ENCODE assay signal across 11 cellular contexts in genomic region chr15:90924375-90924774, GRCh38. TPM values are rescaled to one million over a fixed set of nuclear protein-coding genes. Genes with fewer than 3 reads are reported as not detected.
A peak's percentile ranks its signal among the peaks of the same experiment; 100 is the strongest.
DNase-seq lines count a peak whose midpoint lies in the region; ATAC-seq and TF ChIP-seq lines count a peak whose summit lies in the region.
"Had no signal": no experiment of that assay in that cellular context is flagged by ENCODE, and none has a peak within 500 bp of the region (broad histone marks: within the 10 kb centered on the region; RNA-seq: fewer than 3 reads in every experiment).

No MANE protein-coding gene starts in this region.

- no peaks in the 10 kb centered on the region for H4K20me1 ChIP-seq in neural progenitor cell (ENCODE audit: low read depth)

- H2AFZ ChIP-seq in neural progenitor cell (replicated peaks): no peak overlapping the region

- no peaks in the 10 kb centered on the region for H3K36me3 ChIP-seq in neural progenitor cell

- H3K4me3 Mint-ChIP-seq in activated T-cell treated with anti-CD3 and anti-CD28 coated beads, Interleukin-2, amount 50 U/mL, for 24 hours: no peak overlapping the region
- no peak overlapping the region for H3K4me3 Mint-ChIP-seq in neural progenitor cell
- H3K4me3 Mint-ChIP-seq: activated naive CD4-positive, alpha-beta T cell treated with anti-CD3 and anti-CD28 coated beads, Interleukin-2, amount 50 U/mL, for 24 hours had no signal

- H3K27ac ChIP-seq in neural progenitor cell: no peak overlapping the region
- H3K27ac ChIP-seq: left lung had no signal

- no peaks in the 10 kb centered on the region for H3K9me3 Mint-ChIP-seq in activated T-cell treated with anti-CD3 and anti-CD28 coated beads, Interleukin-2, amount 50 U/mL, for 24 hours
- no peaks in the 10 kb centered on the region for H3K9me3 Mint-ChIP-seq in neural progenitor cell
- H3K9me3 Mint-ChIP-seq: activated naive CD4-positive, alpha-beta T cell treated with anti-CD3 and anti-CD28 coated beads, Interleukin-2, amount 50 U/mL, for 24 hours had no signal

- H3K4me2 ChIP-seq in neural progenitor cell: no peak overlapping the region

- DNase-seq in activated T-cell treated with anti-CD3 and anti-CD28 coated beads, Interleukin-2, amount 50 U/mL, for 24 hours: no peak
- no peak for DNase-seq in activated T-cell treated with anti-CD3 and anti-CD28 coated beads, Interleukin-2, amount 50 U/mL, for 1 hour
- DNase-seq in neural progenitor cell (ENCODE audit: low spot score) (no peak), NCI-H510A treated with DMSO at 0.1 percent for 48 hours (lab: John Stamatoyannopoulos, UW) (no peak), globus pallidus (ENCODE audit: low spot score) (no peak)
- DNase-seq: ACHN, left lung, NCI-H1092 treated with DMSO at 0.1 percent for 48 hours, SIG-M5 had no signal

- H3K9ac ChIP-seq in neural progenitor cell: no peak overlapping the region

- peaks cover 10% of the 10 kb centered on the region for H3F3A ChIP-seq in neural progenitor cell (ENCODE audit: low read depth)

- H3K4me1 Mint-ChIP-seq in activated T-cell treated with anti-CD3 and anti-CD28 coated beads, Interleukin-2, amount 50 U/mL, for 24 hours (ENCODE audit: low read depth): peaks cover 38% of the 10 kb centered on the region
- peaks cover 7% of the 10 kb centered on the region for H3K4me1 Mint-ChIP-seq in neural progenitor cell

- peak overlapping the region; percentile 86 for H3K27ac Mint-ChIP-seq in activated T-cell treated with anti-CD3 and anti-CD28 coated beads, Interleukin-2, amount 50 U/mL, for 24 hours
- H3K27ac Mint-ChIP-seq in neural progenitor cell: peak overlapping the region; percentile 29
- H3K27ac Mint-ChIP-seq: activated naive CD4-positive, alpha-beta T cell treated with anti-CD3 and anti-CD28 coated beads, Interleukin-2, amount 50 U/mL, for 24 hours had no signal

- no peaks in the 10 kb centered on the region for H3K79me2 ChIP-seq in neural progenitor cell (ENCODE audit: low read depth)

- no peak for TF ChIP-seq CTCF in neural progenitor cell (IDR thresholded peaks at IDR 0.05)

- no peaks in the 10 kb centered on the region for H3K27me3 ChIP-seq in neural progenitor cell
- H3K27me3 ChIP-seq: left lung had no signal

- H3K4me3 ChIP-seq in neural progenitor cell: no peak overlapping the region
- H3K4me3 ChIP-seq: left lung had no signal

- H3K36me3 Mint-ChIP-seq in activated T-cell treated with anti-CD3 and anti-CD28 coated beads, Interleukin-2, amount 50 U/mL, for 24 hours (ENCODE audit: low read depth): peaks cover 49% of the 10 kb centered on the region
- H3K36me3 Mint-ChIP-seq in neural progenitor cell: peaks cover 12% of the 10 kb centered on the region

- no peaks in the 10 kb centered on the region for H3K9me3 ChIP-seq in neural progenitor cell (ENCODE audit: low read depth)
- H3K9me3 ChIP-seq: left lung had no signal

- no peaks in the 10 kb centered on the region for H3K27me3 Mint-ChIP-seq in activated T-cell treated with anti-CD3 and anti-CD28 coated beads, Interleukin-2, amount 50 U/mL, for 24 hours
- no peaks in the 10 kb centered on the region for H3K27me3 Mint-ChIP-seq in neural progenitor cell (ENCODE audit: insufficient read depth, low read depth)
- H3K27me3 Mint-ChIP-seq: activated naive CD4-positive, alpha-beta T cell treated with anti-CD3 and anti-CD28 coated beads, Interleukin-2, amount 50 U/mL, for 24 hours had no signal

- peak; percentile 38 for ATAC-seq in HG03064 (IDR thresholded peaks at IDR 0.05; ENCODE audit: low read depth, unreplicated experiment)
- ATAC-seq: left lung had no signal

- peaks cover 4% of the 10 kb centered on the region for H3K4me1 ChIP-seq in neural progenitor cell

RNA-seq across cellular contexts. Expression of gene HDDC3, which starts 8.0 kb away (rescaled TPM):
- 20.4 and 21.8 TPM in 2 replicates for total RNA-seq in neural progenitor cell (ENCODE audit: low replicate concordance)

RNA-seq across cellular contexts. Expression of gene UNC45A, which starts 10.7 kb away (rescaled TPM):
- total RNA-seq in neural progenitor cell (ENCODE audit: low replicate concordance): 47.7 and 99.5 TPM in 2 replicates

RNA-seq across cellular contexts. Expression of gene MAN2A2, which starts 21.3 kb away (rescaled TPM):
- total RNA-seq in neural progenitor cell (ENCODE audit: low replicate concordance): 7.0 and 15.3 TPM in 2 replicates

RNA-seq across cellular contexts. Expression of gene RCCD1, which starts 30.3 kb away (rescaled TPM):
- total RNA-seq in neural progenitor cell (ENCODE audit: low replicate concordance): 19.7 and 27.6 TPM in 2 replicates

RNA-seq across cellular contexts. Expression of gene FES, which starts 40.1 kb away (rescaled TPM):
- total RNA-seq in neural progenitor cell (ENCODE audit: low replicate concordance): 11.7 and 14.1 TPM in 2 replicates
